In the genomic region with DNA sequence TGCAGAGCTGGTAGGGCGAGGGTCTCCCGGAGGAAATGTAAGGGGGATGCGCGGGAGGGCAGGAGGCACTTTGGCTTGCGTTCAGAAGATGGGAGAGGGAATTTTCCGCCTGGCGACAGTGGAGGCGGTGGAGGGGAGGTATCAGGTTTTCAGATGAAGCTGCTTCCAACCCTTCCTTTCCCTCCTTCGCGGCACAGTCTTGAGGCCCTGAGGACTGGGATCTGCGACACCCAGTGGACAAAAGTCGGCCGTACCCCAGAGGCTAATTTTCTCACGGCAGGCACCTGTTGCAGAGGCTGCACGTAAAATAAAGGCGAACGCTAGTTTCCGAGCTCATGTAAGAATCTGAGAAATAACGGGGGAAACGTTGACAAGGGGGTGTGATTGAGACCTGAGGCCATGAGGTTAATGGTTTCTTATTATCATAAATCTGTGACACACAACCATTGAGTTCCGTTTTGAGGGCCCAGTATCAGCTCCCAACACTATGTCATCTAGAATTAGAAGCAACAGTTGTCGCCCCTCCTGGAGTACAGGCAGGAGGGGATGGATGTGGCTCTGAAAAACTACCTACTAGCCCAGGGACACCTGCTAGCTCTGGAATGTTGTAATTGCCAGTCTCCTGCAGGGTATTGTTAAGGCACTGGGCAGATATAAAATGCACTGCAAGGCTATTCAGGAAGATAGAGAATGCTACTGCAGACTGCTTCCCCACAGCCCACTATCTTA, we compare ENCODE assay signal across 8 cellular contexts.
A peak's percentile ranks its signal among the peaks of the same experiment; 100 is the strongest.
DNase-seq lines count a peak whose midpoint lies in the region; ATAC-seq and TF ChIP-seq lines count a peak whose summit lies in the region.

No MANE protein-coding gene starts in this region.

- H3K36me3 ChIP-seq in muscle layer of colon (ENCODE audit: insufficient read depth, low read length) = no peaks in the 10 kb centered on the region

- H3K27me3 ChIP-seq in muscle layer of colon (ENCODE audit: control insufficient read depth in 1 of 2, insufficient read depth in 2 of 2, low read length in 2 of 2) = no peaks in the 10 kb centered on the region

- peaks cover 6% of the 10 kb centered on the region for H3K36me3 Mint-ChIP-seq in stimulated activated naive CD8-positive, alpha-beta T cell treated with anti-CD3 and anti-CD28 coated beads, Interleukin-15, Interleukin-2, amounts not matched to agents 100 ng/mL and 50 ng/mL, for 24 hours (ENCODE audit: low read depth)

- peaks cover 5% of the 10 kb centered on the region for H3K4me1 ChIP-seq in muscle layer of colon (ENCODE audit: insufficient read depth, low read length)

- ATAC-seq in GM18867 (IDR thresholded peaks at IDR 0.05; ENCODE audit: unreplicated experiment) (peak; percentile 43), HG03342 (IDR thresholded peaks at IDR 0.05; ENCODE audit: unreplicated experiment) (peak; percentile 41)

- peak overlapping the region; percentile 49 for H3K27ac ChIP-seq in muscle layer of colon (ENCODE audit: low read depth, low read length)

- H3K9ac ChIP-seq in muscle layer of colon (ENCODE audit: low read length) = no peak overlapping the region

- H3K27ac Mint-ChIP-seq in stimulated activated naive CD8-positive, alpha-beta T cell treated with anti-CD3 and anti-CD28 coated beads, Interleukin-15, Interleukin-2, amounts not matched to agents 100 ng/mL and 50 ng/mL, for 24 hours = peak overlapping the region; percentile 89

- H3K4me1 Mint-ChIP-seq in stimulated activated naive CD8-positive, alpha-beta T cell treated with anti-CD3 and anti-CD28 coated beads, Interleukin-15, Interleukin-2, amounts not matched to agents 100 ng/mL and 50 ng/mL, for 24 hours (ENCODE audit: low read depth) = peaks cover 51% of the 10 kb centered on the region

- no peak for TF ChIP-seq POLR2A in erythroblast (IDR thresholded peaks at IDR 0.05; ENCODE audit: low read length)

- H3K4me3 Mint-ChIP-seq in stimulated activated naive CD8-positive, alpha-beta T cell treated with anti-CD3 and anti-CD28 coated beads, Interleukin-15, Interleukin-2, amounts not matched to agents 100 ng/mL and 50 ng/mL, for 24 hours = peak overlapping the region; percentile 87

- no peaks in the 10 kb centered on the region for H3K9me3 ChIP-seq in muscle layer of colon (ENCODE audit: low read length)

- DNase-seq in AG20443 (ENCODE audit: low spot score) (peak; percentile 40), NCI-H524 treated with DMSO at 0.1 percent for 48 hours (lab: John Stamatoyannopoulos, UW) (peak; percentile 66), activated T-cell treated with anti-CD3 and anti-CD28 coated beads for 1 hour (ENCODE audit: low read depth) (peak; percentile 33), erythroblast (lab: John Stamatoyannopoulos, UW) (peak; percentile 26)

- no peaks in the 10 kb centered on the region for H3K27me3 Mint-ChIP-seq in stimulated activated naive CD8-positive, alpha-beta T cell treated with anti-CD3 and anti-CD28 coated beads, Interleukin-15, Interleukin-2, amounts not matched to agents 100 ng/mL and 50 ng/mL, for 24 hours

- H3K4me3 ChIP-seq in muscle layer of colon (ENCODE audit: low read depth in 1 of 2, low read length in 2 of 2) = peak overlapping the region; percentile 55 to 61

- no peaks in the 10 kb centered on the region for H3K9me3 Mint-ChIP-seq in stimulated activated naive CD8-positive, alpha-beta T cell treated with anti-CD3 and anti-CD28 coated beads, Interleukin-15, Interleukin-2, amounts not matched to agents 100 ng/mL and 50 ng/mL, for 24 hours

Comparison
In these comparisons a context has a peak if more than half of its experiments do, and no peak if none do; other contexts are left out.
1. Peak in every context shown above with its lines: DNase-seq, ATAC-seq, H3K4me3 ChIP-seq and H3K27ac ChIP-seq.